9 cellular contexts compared by ENCODE assay signal in the genomic region with DNA sequence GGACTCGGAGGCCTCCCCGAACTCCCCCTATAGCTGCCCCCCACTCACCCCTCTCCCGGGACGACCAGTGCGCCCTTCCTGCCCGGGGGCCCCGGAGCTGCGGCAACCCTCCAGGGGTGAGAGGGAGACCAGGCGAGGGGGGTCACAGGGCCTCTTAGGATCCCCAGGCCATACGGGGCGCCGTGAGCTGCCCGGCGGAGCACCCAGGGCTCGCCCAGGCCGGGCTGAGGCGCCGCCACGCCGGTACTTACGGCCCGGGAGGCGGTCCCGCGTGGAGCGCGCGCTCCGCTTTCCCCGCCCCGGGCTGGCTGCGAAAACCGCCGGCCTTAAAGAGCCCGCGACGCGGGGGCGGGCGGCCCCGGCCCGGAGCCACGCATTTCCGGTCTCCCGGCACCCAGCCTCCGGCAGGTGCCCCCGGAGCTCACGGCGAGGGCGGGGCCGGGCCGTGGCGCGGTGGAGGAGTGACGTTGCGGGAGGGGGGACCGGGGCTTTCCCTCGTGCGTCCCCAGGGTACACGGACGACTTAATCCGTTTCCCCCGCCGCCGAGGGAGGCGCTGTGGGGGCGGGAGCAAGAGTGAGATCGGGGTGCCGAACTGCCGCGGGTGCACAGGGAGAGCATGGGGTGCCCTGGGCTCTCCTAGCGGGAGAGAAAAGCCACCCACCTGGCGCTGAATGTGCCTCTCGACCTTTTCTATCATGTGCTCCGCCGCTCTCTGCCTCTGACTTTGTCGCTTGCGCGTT. TPM values are rescaled to one million over a fixed set of nuclear protein-coding genes. Genes with fewer than 3 reads are reported as not detected.
A peak's percentile ranks its signal among the peaks of the same experiment; 100 is the strongest.
DNase-seq lines count a peak whose midpoint lies in the region; ATAC-seq, FAIRE-seq and TF ChIP-seq lines count a peak whose summit lies in the region.
"Had no signal": no experiment of that assay in that cellular context is flagged by ENCODE, and none has a peak within 500 bp of the region (broad histone marks: within the 10 kb centered on the region; RNA-seq: fewer than 3 reads in every experiment).

METTL21A (minus strand) TSS at position 381 of the 742 bp plus-strand sequence. CDS start 1,019 bp downstream, outside the sequence.

- peak within 1 kb of the TSS; percentile 52 to 90 (median 87) for H3K4me3 ChIP-seq in keratinocyte (ENCODE audit: control insufficient read depth in 2 of 3, extremely low read depth in 1 of 3, insufficient read depth in 2 of 3, low read depth in 1 of 3, low read length in 3 of 3)

- no peaks in the 10 kb centered on the region for H3K9me3 Mint-ChIP-seq in central memory CD8-positive, alpha-beta T cell

- dilution Hi-C loops in keratinocyte (cut with MboI; ENCODE audit: extremely low pct_ligation_motif_present, low sequenced_read_pairs), result no loop called here

- peaks cover 0 to 2% of the 10 kb centered on the region in 2 experiments for H3K36me3 ChIP-seq in keratinocyte (ENCODE audit: control insufficient read depth in 2 of 2, extremely low read depth in 1 of 2, insufficient read depth in 2 of 2, low read length in 2 of 2)

- H2AFZ ChIP-seq in keratinocyte (ENCODE audit: control insufficient read depth, low read length), result peak within 1 kb of the TSS; percentile 81

- H3K4me1 ChIP-seq in keratinocyte (ENCODE audit: control insufficient read depth, extremely low read depth, insufficient read depth, low read length), result peaks cover 4% of the 10 kb centered on the region

- peak within 1 kb of the TSS; percentile 94 for H3K4me2 ChIP-seq in keratinocyte (ENCODE audit: control insufficient read depth, extremely low read depth, insufficient read depth, low read depth, low read length)

- peaks cover 27% of the 10 kb centered on the region for H3K4me1 Mint-ChIP-seq in central memory CD8-positive, alpha-beta T cell

- no peaks in the 10 kb centered on the region for H4K20me1 ChIP-seq in keratinocyte (ENCODE audit: control insufficient read depth, extremely low read depth, insufficient read depth, low read length)

- H3K9ac ChIP-seq in keratinocyte (ENCODE audit: control insufficient read depth, extremely low read depth, insufficient read depth, low read length), result peak within 1 kb of the TSS; percentile 73

- H3K9me3 ChIP-seq in keratinocyte (ENCODE audit: control insufficient read depth, low read depth, low read length), result no peaks in the 10 kb centered on the region

- no peaks in the 10 kb centered on the region for H3K27me3 Mint-ChIP-seq in central memory CD8-positive, alpha-beta T cell

- peak within 1 kb of the TSS; percentile 82 for H3K27ac Mint-ChIP-seq in central memory CD8-positive, alpha-beta T cell (ENCODE audit: low read depth)

- no peak for FAIRE-seq in keratinocyte (lab: Jason Lieb, UNC)
- FAIRE-seq: colon had no signal

- no peaks in the 10 kb centered on the region for H3K9me1 ChIP-seq in keratinocyte (ENCODE audit: control insufficient read depth, extremely low read depth, insufficient read depth, low read length)

- no peaks in the 10 kb centered on the region for H3K79me2 ChIP-seq in keratinocyte (ENCODE audit: control insufficient read depth, insufficient read depth, low read length)

- no peaks in the 10 kb centered on the region for H3K27me3 ChIP-seq in keratinocyte (ENCODE audit: control insufficient read depth, extremely low read depth, insufficient read depth, low read length)

- H3K4me3 Mint-ChIP-seq in central memory CD8-positive, alpha-beta T cell, result peak within 1 kb of the TSS; percentile 74

- peaks cover 32% of the 10 kb centered on the region for H3K36me3 Mint-ChIP-seq in central memory CD8-positive, alpha-beta T cell (ENCODE audit: insufficient read depth)

- ATAC-seq in GM19025 (IDR thresholded peaks at IDR 0.05; ENCODE audit: low read depth, unreplicated experiment) (peak; percentile 58), HG03280 (IDR thresholded peaks at IDR 0.05; ENCODE audit: unreplicated experiment) (peak; percentile 65)
- ATAC-seq in central memory CD8-positive, alpha-beta T cell (replicated peaks; ENCODE audit: extremely low read depth, poor library complexity, severe bottlenecking), result peak; percentile 80

- DNase-seq in AG20443 (ENCODE audit: low spot score) (peak; percentile 96), NCI-H446 (lab: John Stamatoyannopoulos, UW) (peak; percentile 59 to 93), keratinocyte (ENCODE audit: low read depth, low spot score) (no peak)
- DNase-seq in activated CD4-positive, CD25-positive, alpha-beta regulatory T cell treated with anti-CD3 and anti-CD28 coated beads, Interleukin-2, amount 50 U/mL, for 16 hours (ENCODE audit: low read depth, low spot score), result peak; percentile 92
- peak; percentile 89 to 95 for DNase-seq in central memory CD8-positive, alpha-beta T cell (ENCODE audit: low spot score in 2 of 2)
- peak; percentile 96 for DNase-seq in stimulated activated CD4-positive, alpha-beta T cell treated with anti-CD3 and anti-CD28 coated beads, Interleukin-15, amount 100 ng/mL, for 24 hours

- peak within 1 kb of the TSS; percentile 70 for H3K27ac ChIP-seq in keratinocyte (ENCODE audit: control insufficient read depth, insufficient read depth, low read length)

- TF ChIP-seq CTCF in keratinocyte (optimal IDR thresholded peaks at IDR 0.05 in 1 of 3, IDR thresholded peaks at IDR 0.05 in 1 of 3, conservative IDR thresholded peaks at IDR 0.05 in 1 of 3; ENCODE audit: extremely low read depth in 1 of 3, insufficient read depth in 2 of 3, low read length in 3 of 3), result peak; percentile 37 to 65 (median 63)

RNA-seq across cellular contexts. Expression of gene METTL21A, which starts in this region (rescaled TPM):
- polyA plus RNA-seq in keratinocyte, result 5.3 to 10.1 TPM (median 7.9 TPM) in 3 replicates
- 3.7 TPM for polyA plus RNA-seq in keratinocyte (2011; ENCODE audit: low read depth)
- 5.9 and 7.4 TPM in 2 replicates for polyA plus RNA-seq in keratinocyte (2011; cell fraction: cytosol; rRNA removed)
- polyA plus RNA-seq in keratinocyte (2011; cell fraction: nucleus; rRNA removed), result 3.6 and 3.9 TPM in 2 replicates
- 4.6 and 8.8 TPM in 2 replicates for polyA plus RNA-seq in keratinocyte (2012; ENCODE audit: low replicate concordance)
- 0.86 to 6.7 TPM (median 6.6 TPM) in 3 replicates for polyA minus RNA-seq in keratinocyte
- polyA minus RNA-seq in keratinocyte (2011; cell fraction: cytosol; rRNA and poly(A)+ RNA removed), result 4.2 TPM
- 1.3 and 2.4 TPM in 2 replicates for polyA minus RNA-seq in keratinocyte (2011; cell fraction: nucleus; rRNA and poly(A)+ RNA removed)
